Comparison of ENCODE assay signal across 26 cellular contexts in genomic region chr2:131036269-131036668, GRCh38. TPM values are rescaled to one million over a fixed set of nuclear protein-coding genes. Genes with fewer than 3 reads are reported as not detected.
DNase-seq lines count a peak whose midpoint lies in the region; ATAC-seq and TF ChIP-seq lines count a peak whose summit lies in the region.
"Had no signal": no experiment of that assay in that cellular context is flagged by ENCODE, and none has a peak within 500 bp of the region (broad histone marks: within the 10 kb centered on the region; RNA-seq: fewer than 3 reads in every experiment).

No MANE protein-coding gene starts in this region.

- no peaks in the 10 kb centered on the region for H3K27me3 ChIP-seq in Caco-2 (replicated peaks; ENCODE audit: control insufficient read depth, insufficient read depth, low read length)
- H3K27me3 ChIP-seq in rectal smooth muscle tissue (ENCODE audit: control insufficient read depth, insufficient read depth, low read length) = peaks cover 11% of the 10 kb centered on the region
- H3K27me3 ChIP-seq: gastrocnemius medialis had no signal

- H3K9me3 ChIP-seq in Caco-2 = no peaks in the 10 kb centered on the region
- H3K9me3 ChIP-seq: esophagus squamous epithelium, gastrocnemius medialis, tibial nerve had no signal

- 54 to 56% methylated on average over 6 of the region's 6 CpGs for WGBS in lower leg skin, 2 donors

- H3K36me3 ChIP-seq in Caco-2 (ENCODE audit: control insufficient read depth, insufficient read depth, low read length) (no peaks in the 10 kb centered on the region), rectal smooth muscle tissue (ENCODE audit: control insufficient read depth, insufficient read depth, low read length) (no peaks in the 10 kb centered on the region)
- H3K36me3 ChIP-seq: gastrocnemius medialis had no signal

- H3K9ac ChIP-seq in rectal smooth muscle tissue (ENCODE audit: low read length) = no peak overlapping the region

- TF ChIP-seq CTCF in Caco-2 (IDR thresholded peaks at IDR 0.05; ENCODE audit: insufficient read depth in 1 of 2, low read depth in 1 of 2, low read length in 1 of 2, severe bottlenecking in 1 of 2, unreplicated experiment in 1 of 2) (no peak), WTC11 (IDR thresholded peaks at IDR 0.05) (no peak), lower leg skin (IDR thresholded peaks at IDR 0.05) (no peak)

- no peak for ATAC-seq in WTC11
- no peak for ATAC-seq in effector memory CD8-positive, alpha-beta T cell (replicated peaks)
- ATAC-seq in HG03565 (IDR thresholded peaks at IDR 0.05; ENCODE audit: unreplicated experiment) = no peak
- ATAC-seq: gastrocnemius medialis had no signal

- no peak for TF ChIP-seq POLR2A in lower leg skin (IDR thresholded peaks at IDR 0.05)

- H3K9me3 Mint-ChIP-seq in Caco-2 (ENCODE audit: unreplicated experiment) (no peaks in the 10 kb centered on the region), WTC11 (no peaks in the 10 kb centered on the region)
- no peaks in the 10 kb centered on the region for H3K9me3 Mint-ChIP-seq in effector memory CD8-positive, alpha-beta T cell
- H3K9me3 Mint-ChIP-seq: activated CD4-positive, alpha-beta T cell treated with anti-CD3 and anti-CD28 coated beads, Interleukin-2, amount 10 ng/mL, durations not matched to agents 24 days and 14 days had no signal

- H3K4me1 Mint-ChIP-seq in Caco-2 (ENCODE audit: low read depth, unreplicated experiment) (no peaks in the 10 kb centered on the region), WTC11 (peaks cover 1% of the 10 kb centered on the region)
- H3K4me1 Mint-ChIP-seq in effector memory CD8-positive, alpha-beta T cell (ENCODE audit: low read depth in 2 of 2) = peaks cover 11 to 18% of the 10 kb centered on the region in 2 donors

- H3K27ac Mint-ChIP-seq in Caco-2 (ENCODE audit: unreplicated experiment) (no peak overlapping the region), WTC11 (no peak overlapping the region)
- H3K27ac Mint-ChIP-seq in effector memory CD8-positive, alpha-beta T cell = no peak overlapping the region
- H3K27ac Mint-ChIP-seq: activated CD4-positive, alpha-beta T cell treated with anti-CD3 and anti-CD28 coated beads, Interleukin-2, amount 10 ng/mL, durations not matched to agents 24 days and 14 days had no signal

- H3K4me1 ChIP-seq in Caco-2 = no peaks in the 10 kb centered on the region
- peaks cover 1% of the 10 kb centered on the region for H3K4me1 ChIP-seq in rectal smooth muscle tissue (ENCODE audit: control insufficient read depth, insufficient read depth, low read length)

- peak overlapping the region; percentile 75 for H3K4me3 Mint-ChIP-seq in Caco-2 (ENCODE audit: unreplicated experiment)
- H3K4me3 Mint-ChIP-seq in WTC11 = peak overlapping the region; percentile 57
- peak overlapping the region in 1 of 2 donors; percentile 31 for H3K4me3 Mint-ChIP-seq in effector memory CD8-positive, alpha-beta T cell

- POLR2A ChIA-PET in Caco-2 (lab: Charles Lee) (no interaction called here), WTC11 (lab: Charles Lee) (interaction anchor here (0.6 kb wide), 1 partner anchor 110 kb away, joined by 6 read pairs; no protein-coding TSS in a partner anchor)

- no peak overlapping the region for H3K4me3 ChIP-seq in Caco-2 (ENCODE audit: low read depth, low read length)
- H3K4me3 ChIP-seq in lower leg skin (ENCODE audit: low read depth, poor library complexity, severe bottlenecking) = no peak overlapping the region
- H3K4me3 ChIP-seq in rectal smooth muscle tissue (ENCODE audit: low read length) = no peak overlapping the region

- DNase-seq in Caco-2 = no peak
- no peak for DNase-seq in WTC11 (ENCODE audit: low spot score)
- peak; percentile 12 to 81 for DNase-seq in lower leg skin (ENCODE audit: low spot score in 2 of 2)
- no peak for DNase-seq in effector memory CD8-positive, alpha-beta T cell
- DNase-seq in OCI-M1 (lab: John Stamatoyannopoulos, UW) = no peak
- DNase-seq in activated CD4-positive, alpha-beta T cell treated with anti-CD3 and anti-CD28 coated beads, Interleukin-2, amount 50 U/mL, for 48 hours = no peak
- DNase-seq: activated CD4-positive, alpha-beta T cell treated with anti-CD3 and anti-CD28 coated beads, Interleukin-2, amount 10 ng/mL, durations not matched to agents 24 days and 14 days; activated gamma-delta T cell; DMS 273 treated with DMSO at 0.1 percent for 48 hours; esophagus squamous epithelium; gastrocnemius medialis; IMR-90; NCI-H1048; NCI-H1694 treated with DMSO at 0.1 percent for 48 hours; NCI-H2171 treated with DMSO at 0.1 percent for 48 hours; NCI-H526; stimulated activated CD4-positive, alpha-beta T cell treated with anti-CD3 and anti-CD28 coated beads, Interleukin-12 subunit alpha, Interleukin-12 subunit beta, amount 100 ng/mL, for 4 hours; stimulated activated naive CD4-positive, alpha-beta T cell treated with Interleukin-2 at 50 U/mL for 16 hours; T-helper 2 cell had no signal

- CTCF ChIA-PET in Caco-2 (lab: Charles Lee) (no interaction called here), WTC11 (lab: Charles Lee) (no interaction called here)

- no peaks in the 10 kb centered on the region for H3K27me3 Mint-ChIP-seq in Caco-2 (ENCODE audit: insufficient read depth, unreplicated experiment)
- H3K27me3 Mint-ChIP-seq in WTC11 (ENCODE audit: low read depth) = peaks cover 34% of the 10 kb centered on the region
- peaks cover 13 to 57% of the 10 kb centered on the region in 2 donors for H3K27me3 Mint-ChIP-seq in effector memory CD8-positive, alpha-beta T cell

- H3K36me3 Mint-ChIP-seq in Caco-2 (ENCODE audit: insufficient read depth, unreplicated experiment) = peaks cover 6% of the 10 kb centered on the region
- H3K36me3 Mint-ChIP-seq in WTC11 = no peaks in the 10 kb centered on the region
- H3K36me3 Mint-ChIP-seq in effector memory CD8-positive, alpha-beta T cell (ENCODE audit: insufficient read depth) = peaks cover 4% of the 10 kb centered on the region

- intact Hi-C loops in Caco-2 (cut with micrococcal nuclease; ENCODE audit: unreplicated experiment) (no loop called here), lower leg skin (cut with DNase I; ENCODE audit: low total_unique reads) (no loop called here)

- no TSS peak for BruUV-seq in Caco-2 (replicated peaks; lab: Mats Ljungman, UMichigan)

- H3K27ac ChIP-seq in rectal smooth muscle tissue (ENCODE audit: low read depth, low read length) = peak overlapping the region; percentile 14
- H3K27ac ChIP-seq: C4-2B, coronary artery, esophagus squamous epithelium, gastrocnemius medialis, SK-N-MC, tibial nerve, VCaP had no signal

TF ChIP-seq in WTC11, 78 proteins besides CTCF, POLR2A, EP300 and RAD21:
- TF ChIP-seq ZMAT4 (CRISPR knock-in tag; IDR thresholded peaks at IDR 0.05) = no peak
- TF ChIP-seq NFYB (CRISPR knock-in tag; conservative IDR thresholded peaks at IDR 0.05; ENCODE audit: low read depth) = no peak
- no peak for TF ChIP-seq USF1 (CRISPR knock-in tag; IDR thresholded peaks at IDR 0.05)
- no peak for TF ChIP-seq PRRX2 (CRISPR knock-in tag; IDR thresholded peaks at IDR 0.05)
- no peak for TF ChIP-seq NR2C2 (CRISPR knock-in tag; IDR thresholded peaks at IDR 0.05)
- no peak for TF ChIP-seq GRHL2 (CRISPR knock-in tag; IDR thresholded peaks at IDR 0.05; ENCODE audit: insufficient replicate concordance, severe bottlenecking)
- TF ChIP-seq ZNF219 (CRISPR knock-in tag; IDR thresholded peaks at IDR 0.05; ENCODE audit: borderline replicate concordance) = no peak
- TF ChIP-seq TP53 (CRISPR knock-in tag; IDR thresholded peaks at IDR 0.05) = no peak
- TF ChIP-seq ZNF671 (CRISPR knock-in tag; IDR thresholded peaks at IDR 0.05) = no peak
- no peak for TF ChIP-seq ATF1 (CRISPR knock-in tag; IDR thresholded peaks at IDR 0.05)
- TF ChIP-seq ERG (CRISPR knock-in tag; IDR thresholded peaks at IDR 0.05) = no peak
- no peak for TF ChIP-seq MYBL2 (CRISPR knock-in tag; IDR thresholded peaks at IDR 0.05)
- TF ChIP-seq SOX15 (CRISPR knock-in tag; IDR thresholded peaks at IDR 0.05) = no peak

RNA-seq across cellular contexts. Expression of gene FAM168B, which starts 57.0 kb away (rescaled TPM):
- total RNA-seq in Caco-2 (2022) (109 and 119 TPM in 2 replicates), WTC11 (2021) (63.9 to 74.9 TPM (median 68.7 TPM) in 3 replicates), lower leg skin (100 to 1,000 TPM in 1 of 4 donors, 10 to 100 TPM in 3; 56.4 to 108 (median 86.9) TPM)

Comparison
In these comparisons a context has a peak if more than half of its experiments do, and no peak if none do; other contexts are left out.
1. DNase-seq: peak in lower leg skin (2 of 2); none in Caco-2 (0 of 2), WTC11 (single experiment), effector memory CD8-positive, alpha-beta T cell (0 of 3), OCI-M1 (single experiment) and activated CD4-positive, alpha-beta T cell treated with anti-CD3 and anti-CD28 coated beads, Interleukin-2, amount 50 U/mL, for 48 hours (0 of 2).